In genomic region chr5:137932800-137933199, GRCh38 we compare ENCODE assay signal across 1 cellular context.
TF ChIP-seq lines count a peak whose summit lies in the region.

No MANE protein-coding gene starts in this region.

TF ChIP-seq in HepG2, 621 proteins besides CTCF, POLR2A, EP300 and RAD21:
- TF ChIP-seq ZBTB7B (CRISPR knock-in tag; IDR thresholded peaks at IDR 0.05), result no peak
- TF ChIP-seq SPEN (CRISPR knock-in tag; IDR thresholded peaks at IDR 0.05; ENCODE audit: low read depth), result no peak
- no peak for TF ChIP-seq ETS1 (CRISPR knock-in tag; IDR thresholded peaks at IDR 0.05)
